Comparison of ENCODE assay signal across 20 cellular contexts in the genomic region with DNA sequence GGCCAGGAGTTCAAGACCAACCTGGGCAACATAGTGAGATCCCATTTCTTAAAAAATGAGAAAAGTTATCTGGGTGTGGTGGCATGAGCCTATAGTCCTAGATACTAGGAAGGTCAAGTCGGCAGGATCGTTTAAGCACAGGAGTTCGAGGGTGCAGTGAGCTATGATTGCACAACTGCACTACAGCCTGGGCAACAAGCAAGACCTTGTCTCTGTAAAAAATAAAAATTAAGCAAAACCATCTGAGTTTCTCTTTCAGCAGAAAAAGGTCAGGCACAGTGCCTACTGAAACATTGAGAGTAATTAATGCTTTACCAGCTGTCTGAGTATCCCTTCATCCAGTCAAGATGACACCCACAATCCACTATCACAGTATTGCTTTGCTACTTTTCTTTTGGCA.
A peak's percentile ranks its signal among the peaks of the same experiment; 100 is the strongest.
DNase-seq lines count a peak whose midpoint lies in the region; ATAC-seq, FAIRE-seq and TF ChIP-seq lines count a peak whose summit lies in the region.
"Had no signal": no experiment of that assay in that cellular context is flagged by ENCODE, and none has a peak within 500 bp of the region (broad histone marks: within the 10 kb centered on the region; RNA-seq: fewer than 3 reads in every experiment).

No MANE protein-coding gene starts in this region.

- no peak for TF ChIP-seq CTCF in IMR-90 (conservative IDR thresholded peaks at IDR 0.05; ENCODE audit: low read depth, low read length)
- no peak for TF ChIP-seq CTCF in K562 (IDR thresholded peaks at IDR 0.05 in 2 of 3, conservative IDR thresholded peaks at IDR 0.05 in 1 of 3; ENCODE audit: insufficient read depth in 2 of 3, low read depth in 1 of 3, low read length in 3 of 3)
- no peak for TF ChIP-seq CTCF in right lobe of liver (IDR thresholded peaks at IDR 0.05)

- H3K9ac ChIP-seq in IMR-90 (ENCODE audit: low read depth, low read length) (no peak overlapping the region), K562 (ENCODE audit: insufficient read depth in 1 of 2, low read depth in 2 of 2, low read length in 2 of 2) (no peak overlapping the region)

- in situ Hi-C loops in IMR-90 (cut with MboI; ENCODE audit: low sequenced_read_pairs), result no loop called here
- in situ Hi-C loops in K562 (cut with MboI), result no loop called here

- H3K18ac ChIP-seq in IMR-90 (ENCODE audit: low read depth, low read length), result no peak overlapping the region

- no peak overlapping the region for H4K91ac ChIP-seq in IMR-90 (ENCODE audit: insufficient read depth, low read depth, low read length)

- H2BK20ac ChIP-seq in IMR-90 (ENCODE audit: low read depth, low read length), result no peak overlapping the region

- dilution Hi-C loops in IMR-90 (cut with HindIII; ENCODE audit: low sequenced_read_pairs, unreplicated experiment), result no loop called here

- H3K4me1 ChIP-seq in IMR-90 (ENCODE audit: control insufficient read depth, insufficient read depth, low read length) (no peaks in the 10 kb centered on the region), K562 (replicated peaks in 1 of 2; ENCODE audit: control insufficient read depth in 2 of 2, insufficient read depth in 2 of 2, low read length in 2 of 2) (no peaks in the 10 kb centered on the region), right lobe of liver (no peaks in the 10 kb centered on the region)
- H3K4me1 ChIP-seq: BE2C had no signal

- intact Hi-C loops in IMR-90 (cut with micrococcal nuclease), result no loop called here
- intact Hi-C loops in K562 (cut with micrococcal nuclease), result no loop called here
- intact Hi-C loops in right lobe of liver (cut with DNase I), result no loop called here

- ATAC-seq in IMR-90 (ENCODE audit: low read depth) (no peak), K562 (no peak), right lobe of liver (peak; percentile 35 to 75 (median 66)), HG02885 (IDR thresholded peaks at IDR 0.05; ENCODE audit: poor library complexity, unreplicated experiment) (no peak)
- ATAC-seq: GM23338 had no signal

- WGBS in IMR-90 (ENCODE audit: extremely low coverage in 2 of 2, insufficient read length in 1 of 2), 2 experiments, result 80% methylated on average over 1 of the region's 3 CpGs; no CpG with 5 or more reads in 1 of the 2 experiments
- WGBS in K562 (ENCODE audit: insufficient coverage, low coverage, missing lambda C conversion rate), result 4% methylated on average over 3 of the region's 3 CpGs
- WGBS in right lobe of liver (ENCODE audit: insufficient coverage, low coverage, low lambda C conversion rate, missing lambda C conversion rate), result 63% methylated on average over 3 of the region's 3 CpGs

- no peak overlapping the region for H3K23ac ChIP-seq in IMR-90 (ENCODE audit: low read depth, low read length)

- H2BK5ac ChIP-seq in IMR-90 (ENCODE audit: low read depth, low read length, poor library complexity, severe bottlenecking), result no peak overlapping the region

- H3K36me3 ChIP-seq in IMR-90 (ENCODE audit: control insufficient read depth, insufficient read depth, low read length) (no peaks in the 10 kb centered on the region), K562 (ENCODE audit: control insufficient read depth, insufficient read depth, low read length) (no peaks in the 10 kb centered on the region), right lobe of liver (no peaks in the 10 kb centered on the region)
- H3K36me3 ChIP-seq: BE2C had no signal

- H3K27me3 ChIP-seq in IMR-90 (ENCODE audit: control insufficient read depth, insufficient read depth, low read length) (no peaks in the 10 kb centered on the region), K562 (ENCODE audit: control insufficient read depth in 2 of 2, insufficient read depth in 2 of 2, low read length in 2 of 2) (no peaks in the 10 kb centered on the region), right lobe of liver (no peaks in the 10 kb centered on the region)
- H3K27me3 ChIP-seq: BE2C had no signal

- H3K79me1 ChIP-seq in IMR-90 (ENCODE audit: low read depth in 1 of 2, low read length in 2 of 2), result peaks cover 3 to 8% of the 10 kb centered on the region in 2 experiments; a peak in 3 of 4 replicates

- H3K4me1 Mint-ChIP-seq in activated CD4-positive, alpha-beta T cell treated with anti-CD3 and anti-CD28 coated beads, Interleukin-2, amount 10 ng/mL, durations not matched to agents 7 days and 5 days, result no peaks in the 10 kb centered on the region

- TF ChIP-seq EP300 in K562 (IDR thresholded peaks at IDR 0.05; ENCODE audit: low read length), result no peak

- BruUV-seq in IMR-90 (replicated peaks; lab: Mats Ljungman, UMichigan) (no TSS peak), K562 (replicated peaks; lab: Mats Ljungman, UMichigan) (no TSS peak)

- no peak overlapping the region for H2AFZ ChIP-seq in IMR-90 (replicated peaks; ENCODE audit: low read length, poor library complexity)
- no peak overlapping the region for H2AFZ ChIP-seq in K562 (ENCODE audit: low read depth, low read length)
- H2AFZ ChIP-seq: GM23338 had no signal

- H3K4me3 ChIP-seq in IMR-90 (ENCODE audit: insufficient read depth, low read depth, low read length) (no peak overlapping the region), K562 (no peak overlapping the region), right lobe of liver (no peak overlapping the region)
- H3K4me3 ChIP-seq: GM23338 had no signal

- H2BK15ac ChIP-seq in IMR-90 (ENCODE audit: low read depth, low read length), result no peak overlapping the region

- H3K4me2 ChIP-seq in IMR-90 (ENCODE audit: low read depth, low read length) (no peak overlapping the region), K562 (ENCODE audit: insufficient read depth, low read length) (no peak overlapping the region)
- H3K4me2 ChIP-seq: GM23338 had no signal

- no peak overlapping the region for H3K56ac ChIP-seq in IMR-90 (ENCODE audit: extremely low read depth, insufficient read depth, low read length)

- no peak overlapping the region for H3K14ac ChIP-seq in IMR-90 (replicated peaks; ENCODE audit: low read depth, low read length)

- peak overlapping the region; percentile 42 for H2AK9ac ChIP-seq in IMR-90 (replicated peaks; ENCODE audit: low read depth, low read length, poor library complexity)

- no peak overlapping the region for H3K4ac ChIP-seq in IMR-90 (ENCODE audit: low read depth, low read length)

- no peak overlapping the region for H2BK120ac ChIP-seq in IMR-90 (ENCODE audit: low read depth, low read length)

- POLR2A ChIA-PET in IMR-90 (lab: Charles Lee; ENCODE audit: unreplicated experiment), result no interaction called here
- POLR2A ChIA-PET in K562 (lab: Yijun Ruan, JAX), result no interaction called here
- POLR2A ChIA-PET in activated CD4-positive, alpha-beta T cell treated with anti-CD3 and anti-CD28 coated beads, Interleukin-2, amount 10 ng/mL, durations not matched to agents 7 days and 5 days (lab: Charles Lee), result no interaction called here

- peaks cover 7% of the 10 kb centered on the region; the same call in 1 of the 2 replicates for H3K9me1 ChIP-seq in IMR-90 (ENCODE audit: insufficient read depth, low read length)
- no peaks in the 10 kb centered on the region for H3K9me1 ChIP-seq in K562 (ENCODE audit: control insufficient read depth, insufficient read depth, low read length)

- H3K9me3 ChIP-seq in IMR-90 (ENCODE audit: control insufficient read depth, insufficient read depth, low read length), result no peaks in the 10 kb centered on the region
- no peaks in the 10 kb centered on the region for H3K9me3 ChIP-seq in K562 (replicated peaks; ENCODE audit: control insufficient read depth, insufficient read depth, low read depth, low read length)
- H3K9me3 ChIP-seq in right lobe of liver, result no peaks in the 10 kb centered on the region
- H3K9me3 ChIP-seq: BE2C had no signal

- no peak overlapping the region for H2AK5ac ChIP-seq in IMR-90 (ENCODE audit: low read depth, low read length)

- H3K36me3 Mint-ChIP-seq in activated CD4-positive, alpha-beta T cell treated with anti-CD3 and anti-CD28 coated beads, Interleukin-2, amount 10 ng/mL, durations not matched to agents 7 days and 5 days (ENCODE audit: low read depth), result no peaks in the 10 kb centered on the region

- H4K20me1 ChIP-seq in IMR-90 (ENCODE audit: insufficient read depth, low read length) (no peaks in the 10 kb centered on the region), K562 (replicated peaks; ENCODE audit: control insufficient read depth, insufficient read depth, low read length) (no peaks in the 10 kb centered on the region)

- H3K27me3 Mint-ChIP-seq in activated CD4-positive, alpha-beta T cell treated with anti-CD3 and anti-CD28 coated beads, Interleukin-2, amount 10 ng/mL, durations not matched to agents 7 days and 5 days, result no peaks in the 10 kb centered on the region
- H3K27me3 Mint-ChIP-seq: CD4-positive, CD25-positive, alpha-beta regulatory T cell; CD8-positive, alpha-beta memory T cell had no signal

- H3K9me3 Mint-ChIP-seq in activated CD4-positive, alpha-beta T cell treated with anti-CD3 and anti-CD28 coated beads, Interleukin-2, amount 10 ng/mL, durations not matched to agents 7 days and 5 days, result no peaks in the 10 kb centered on the region
- H3K9me3 Mint-ChIP-seq: CD8-positive, alpha-beta memory T cell; GM23338 had no signal

- TF ChIP-seq POLR2A in IMR-90 (IDR thresholded peaks at IDR 0.05; ENCODE audit: low read depth, low read length), result no peak
- no peak for TF ChIP-seq POLR2A in K562 (conservative IDR thresholded peaks at IDR 0.05)
- no peak for TF ChIP-seq POLR2A in right lobe of liver (IDR thresholded peaks at IDR 0.05)

- no peak overlapping the region for H3K4me3 Mint-ChIP-seq in activated CD4-positive, alpha-beta T cell treated with anti-CD3 and anti-CD28 coated beads, Interleukin-2, amount 10 ng/mL, durations not matched to agents 7 days and 5 days
- H3K4me3 Mint-ChIP-seq: CD4-positive, CD25-positive, alpha-beta regulatory T cell; CD8-positive, alpha-beta memory T cell; GM23338 had no signal

- no peak overlapping the region for H4K5ac ChIP-seq in IMR-90 (ENCODE audit: low read depth, low read length)

- H3K27ac ChIP-seq in IMR-90 (ENCODE audit: insufficient read depth, low read length), result no peak overlapping the region
- H3K27ac ChIP-seq in K562 (ENCODE audit: extremely low read depth, low read depth, low read length), result no peak overlapping the region
- no peak overlapping the region for H3K27ac ChIP-seq in right lobe of liver

- no peak for FAIRE-seq in K562 (lab: Jason Lieb, UNC)
- FAIRE-seq: GM12891, GM18507, H54 had no signal

- CTCF ChIA-PET in IMR-90 (lab: Yijun Ruan, JAX) (no interaction called here), K562 (lab: Yijun Ruan, JAX; ENCODE audit: low intra/inter-chr PET ratio) (no interaction called here)
- CTCF ChIA-PET in activated CD4-positive, alpha-beta T cell treated with anti-CD3 and anti-CD28 coated beads, Interleukin-2, amount 10 ng/mL, durations not matched to agents 7 days and 5 days (lab: Charles Lee), result no interaction called here

- no peak overlapping the region for H4K8ac ChIP-seq in IMR-90 (ENCODE audit: low read depth in 2 of 2, low read length in 2 of 2)

- DNase-seq in IMR-90, result no peak
- no peak for DNase-seq in K562 (ENCODE audit: extremely low read depth in 1 of 4, low spot score in 3 of 4)
- DNase-seq in fibroblast of peridontal ligament (ENCODE audit: extremely low read depth), result peak; percentile 21
- no peak for DNase-seq in right lobe of liver
- DNase-seq in stimulated activated CD4-positive, alpha-beta T cell treated with anti-CD3 and anti-CD28 coated beads, Interleukin-12 subunit alpha, Interleukin-12 subunit beta, amount 100 ng/mL, for 4 hours, result no peak
- no peak for DNase-seq in activated CD4-positive, alpha-beta T cell treated with anti-CD3 and anti-CD28 coated beads, Interleukin-2, amount 10 ng/mL, durations not matched to agents 7 days and 5 days
- DNase-seq: BE2C; C1 segment of cervical spinal cord; CD4-positive, CD25-positive, alpha-beta regulatory T cell; CD8-positive, alpha-beta memory T cell; COR-L47; DMS 273 treated with DMSO at 0.1 percent for 48 hours; DMS53; EL; HCEC 1CT had no signal

- H3K27ac Mint-ChIP-seq in activated CD4-positive, alpha-beta T cell treated with anti-CD3 and anti-CD28 coated beads, Interleukin-2, amount 10 ng/mL, durations not matched to agents 7 days and 5 days, result no peak overlapping the region
- H3K27ac Mint-ChIP-seq: GM23338 had no signal

- no peaks in the 10 kb centered on the region for H3K79me2 ChIP-seq in K562 (ENCODE audit: control insufficient read depth, insufficient read depth, low read length)

- no peak for TF ChIP-seq RAD21 in IMR-90 (IDR thresholded peaks at IDR 0.05; ENCODE audit: low read length)
- no peak for TF ChIP-seq RAD21 in K562 (CRISPR knock-in tag; conservative IDR thresholded peaks at IDR 0.05 in 1 of 2, IDR thresholded peaks at IDR 0.05 in 1 of 2)

Comparison
In these comparisons a context has a peak if more than half of its experiments do, and no peak if none do; other contexts are left out.
1. ATAC-seq: peak in right lobe of liver (4 of 4); none in IMR-90 (single experiment), K562 (single experiment) and HG02885 (single experiment).